Comparison of ENCODE assay signal across 12 cellular contexts in genomic region chr16:69925311-69925710, GRCh38. TPM values are rescaled to one million over a fixed set of nuclear protein-coding genes. Genes with fewer than 3 reads are reported as not detected.
A peak's percentile ranks its signal among the peaks of the same experiment; 100 is the strongest.
DNase-seq lines count a peak whose midpoint lies in the region; ATAC-seq, FAIRE-seq and TF ChIP-seq lines count a peak whose summit lies in the region.
"Had no signal": no experiment of that assay in that cellular context is flagged by ENCODE, and none has a peak within 500 bp of the region (broad histone marks: within the 10 kb centered on the region; RNA-seq: fewer than 3 reads in every experiment).

No MANE protein-coding gene starts in this region.

- H3K4me3 ChIP-seq in Peyer's patch, result no peak overlapping the region
- peak overlapping the region; percentile 29 for H3K4me3 ChIP-seq in epithelial cell of proximal tubule (ENCODE audit: low read depth, low read length)
- H3K4me3 ChIP-seq in muscle layer of duodenum (ENCODE audit: low read depth in 1 of 2, low read length in 2 of 2), result peak overlapping the region; percentile 3 to 42
- H3K4me3 ChIP-seq in testis, result no peak overlapping the region

- ATAC-seq in GM21825 (IDR thresholded peaks at IDR 0.05; ENCODE audit: unreplicated experiment), result no peak

- DNase-seq in Peyer's patch, result no peak
- DNase-seq in epithelial cell of proximal tubule (ENCODE audit: low read depth), result no peak
- no peak for DNase-seq in testis
- no peak for DNase-seq in GM12892 (ENCODE audit: insufficient read length)
- no peak for DNase-seq in NCI-H69 (lab: John Stamatoyannopoulos, UW)
- no peak for DNase-seq in activated T-cell treated with anti-CD3 and anti-CD28 coated beads, Interleukin-2, amount 50 U/mL, for 48 hours
- DNase-seq: NCI-H446; stimulated activated CD4-positive, alpha-beta T cell treated with anti-CD3 and anti-CD28 coated beads, Interleukin-2, amount 100 ng/mL, for 24 hours; stimulated activated naive CD4-positive, alpha-beta T cell had no signal

- no peaks in the 10 kb centered on the region for H3K9me3 ChIP-seq in Peyer's patch
- no peaks in the 10 kb centered on the region for H3K9me3 ChIP-seq in muscle layer of duodenum (ENCODE audit: control insufficient read depth in 1 of 2, low read length in 2 of 2)
- no peaks in the 10 kb centered on the region for H3K9me3 ChIP-seq in testis

- FAIRE-seq in GM12892 (lab: Jason Lieb, UNC), result no peak
- FAIRE-seq: islet of Langerhans had no signal

- H3K36me3 ChIP-seq in Peyer's patch (peaks cover 0 to 21% (median 0%) of the 10 kb centered on the region in 3 donors), muscle layer of duodenum (ENCODE audit: control insufficient read depth in 1 of 2, insufficient read depth in 2 of 2, low read length in 2 of 2) (peaks cover 15 to 27% of the 10 kb centered on the region in 2 donors), testis (ENCODE audit: low read depth, missing control alignments) (no peaks in the 10 kb centered on the region)

- WGBS in testis, 2 donors, result 51 to 64% methylated on average over 8 of the region's 8 CpGs

- TF ChIP-seq CTCF in Peyer's patch (IDR thresholded peaks at IDR 0.05), result no peak
- no peak for TF ChIP-seq CTCF in epithelial cell of proximal tubule (conservative IDR thresholded peaks at IDR 0.05; ENCODE audit: low read depth, low read length)
- TF ChIP-seq CTCF in testis (IDR thresholded peaks at IDR 0.05), result no peak

- H3K4me1 ChIP-seq in Peyer's patch, result no peaks in the 10 kb centered on the region
- peaks cover 0 to 4% of the 10 kb centered on the region in 2 donors for H3K4me1 ChIP-seq in muscle layer of duodenum (ENCODE audit: control insufficient read depth in 1 of 2, insufficient read depth in 2 of 2, low read length in 2 of 2)
- peaks cover 14% of the 10 kb centered on the region for H3K4me1 ChIP-seq in testis

- intact Hi-C loops in testis (cut with DNase I; ENCODE audit: low total_unique reads), result no loop called here

- no peak for TF ChIP-seq POLR2A in Peyer's patch (IDR thresholded peaks at IDR 0.05)
- TF ChIP-seq POLR2A in testis (IDR thresholded peaks at IDR 0.05), result no peak
- TF ChIP-seq POLR2A in GM12892 (IDR thresholded peaks at IDR 0.05; ENCODE audit: low read depth, low read length), result no peak

- no peaks in the 10 kb centered on the region for H3K27me3 ChIP-seq in Peyer's patch
- H3K27me3 ChIP-seq in muscle layer of duodenum (ENCODE audit: low read depth, low read length), result no peaks in the 10 kb centered on the region
- no peaks in the 10 kb centered on the region for H3K27me3 ChIP-seq in testis

- H3K27ac ChIP-seq in Peyer's patch (peak overlapping the region in 3 of 4 donors; percentile 3 to 70 (median 30)), muscle layer of duodenum (ENCODE audit: low read length) (peak overlapping the region; percentile 51), testis (peak overlapping the region; percentile 46 to 91)

RNA-seq across cellular contexts. Expression of gene CLEC18A, which starts 25.8 kb away (rescaled TPM):
- 1 to 10 TPM in 3 of 4 donors, under 1 TPM in 1; 0.83 to 9.9 (median 4.9) TPM for total RNA-seq in Peyer's patch
- total RNA-seq in epithelial cell of proximal tubule, result 0.58 and 0.72 TPM in 2 replicates
- total RNA-seq in testis, result 10 to 100 TPM; 12.6 to 15.7 TPM
- polyA plus RNA-seq in testis (ENCODE audit: insufficient read depth, low read depth, low replicate concordance), result 10.0 TPM
- polyA plus RNA-seq in GM12892 (2012; ENCODE audit: missing spikeins), result 0.25 TPM

Comparison
In these comparisons a context has a peak if more than half of its experiments do, and no peak if none do; other contexts are left out.
1. H3K4me3 ChIP-seq: peak in epithelial cell of proximal tubule (single experiment) and muscle layer of duodenum (2 of 2); none in Peyer's patch (0 of 4) and testis (0 of 2).
2. Peak in every context shown above with its lines, with median percentiles within 50 percentile points of each other: H3K27ac ChIP-seq.